24 cellular contexts compared by ENCODE assay signal in genomic region chrX:128396601-128397000, GRCh38.
"Had no signal": no experiment of that assay in that cellular context is flagged by ENCODE, and none has a peak within 500 bp of the region (broad histone marks: within the 10 kb centered on the region; RNA-seq: fewer than 3 reads in every experiment).

No MANE protein-coding gene starts in this region.

- H3K27ac ChIP-seq: adrenal gland, coronary artery, lower lobe of right lung, spleen, testis, vagina had no signal

- H3K36me3 ChIP-seq: adrenal gland, lower lobe of right lung, spleen, vagina had no signal

- H3K4me1 ChIP-seq: adrenal gland, lower lobe of right lung, spleen, testis, vagina had no signal

- FAIRE-seq: islet of Langerhans had no signal

- DNase-seq: activated CD4-positive, alpha-beta T cell treated with anti-CD3 and anti-CD28 coated beads for 1 hour; activated T-cell treated with anti-CD3 and anti-CD28 coated beads, Interleukin-2, amount 50 U/mL, for 1 hour; adrenal gland; cerebellar nuclear complex; endodermal cell; foreskin melanocyte; glutamatergic neuron; hippocampal formation; lower lobe of right lung; naive thymus-derived CD4-positive, alpha-beta T cell; occipital lobe; posterior cingulate gyrus; retina; spleen; stimulated activated CD4-positive, alpha-beta T cell treated with anti-CD3 and anti-CD28 coated beads, Interleukin-4, amount 100 ng/mL, for 1 hour; stimulated activated naive CD4-positive, alpha-beta T cell; T-cell; testis had no signal

- H3K9me3 ChIP-seq: adrenal gland, lower lobe of right lung, testis, vagina had no signal

- ATAC-seq: activated T-helper 17 cell treated with anti-CD3 and anti-CD28 coated beads, Interleukin-2, amount 50 U/mL, for 72 hours; esophagus mucosa; left lobe of liver; lower lobe of right lung; naive thymus-derived CD4-positive, alpha-beta T cell; T-cell had no signal

- H3K4me3 ChIP-seq: adrenal gland, coronary artery, lower lobe of right lung, spleen, testis, vagina had no signal

- H3K27me3 ChIP-seq: adrenal gland, spleen, testis, vagina had no signal
